ENCODE assay signal across 21 cellular contexts in genomic region chr14:79165460-79166080, GRCh38.
"Had no signal": no experiment of that assay in that cellular context is flagged by ENCODE, and none has a peak within 500 bp of the region (broad histone marks: within the 10 kb centered on the region; RNA-seq: fewer than 3 reads in every experiment).

No MANE protein-coding gene starts in this region.

- ATAC-seq: effector memory CD8-positive, alpha-beta T cell; gastroesophageal sphincter; lower lobe of right lung; natural killer cell treated with Interleukin-12 subunit alpha and Interleukin-12 subunit beta and Interleukin-15 and Interleukin-18, amount 100 ng/mL, for 72 hours; pancreas; psoas muscle; sciatic nerve; stimulated activated naive B cell treated with anti-CD40 and anti-IgM and Interleukin-4, amounts not matched to agents 10 μg/mL and 1 μg/mL and 100 μg/mL, for 72 hours; stimulated activated naive CD8-positive, alpha-beta T cell treated with anti-CD3 and anti-CD28 coated beads, Interleukin-15, amount 100 ng/mL, for 72 hours had no signal

- H3K9me3 ChIP-seq: esophagus squamous epithelium, gastroesophageal sphincter, lower lobe of right lung, pancreas, psoas muscle, testis, transverse colon had no signal

- H3K27me3 ChIP-seq: esophagus squamous epithelium, gastroesophageal sphincter, pancreas, testis, transverse colon had no signal

- H3K4me3 ChIP-seq: esophagus squamous epithelium, gastroesophageal sphincter, left ventricle myocardium inferior, lower lobe of right lung, pancreas, psoas muscle, skin epidermis, testis, transverse colon had no signal

- H3K27ac ChIP-seq: esophagus squamous epithelium, gastroesophageal sphincter, left ventricle myocardium inferior, lower lobe of right lung, pancreas, psoas muscle, skin epidermis, testis, transverse colon had no signal

- H3K36me3 ChIP-seq: esophagus squamous epithelium, gastroesophageal sphincter, left ventricle myocardium inferior, lower lobe of right lung, pancreas, transverse colon had no signal

- H3K4me1 ChIP-seq: esophagus squamous epithelium, gastroesophageal sphincter, left ventricle myocardium inferior, lower lobe of right lung, pancreas, psoas muscle, testis, transverse colon had no signal

- DNase-seq: effector memory CD8-positive, alpha-beta T cell; esophagus squamous epithelium; foreskin fibroblast; glutamatergic neuron; islet precursor cell; left ventricle myocardium inferior; lower lobe of right lung; midbrain; occipital lobe; pancreas; psoas muscle; stimulated activated CD4-positive, alpha-beta T cell treated with anti-CD3 and anti-CD28 coated beads, Interleukin-2, amount 100 ng/mL, for 24 hours; stimulated activated CD4-positive, alpha-beta T cell treated with anti-CD3 and anti-CD28 coated beads, Interleukin-4, amount 100 ng/mL, for 4 hours; stimulated activated naive B cell treated with anti-CD40 and anti-IgM and Interleukin-4, amounts not matched to agents 10 μg/mL and 1 μg/mL and 100 μg/mL, for 72 hours; stimulated activated naive CD8-positive, alpha-beta T cell treated with anti-CD3 and anti-CD28 coated beads, Interleukin-15, amount 100 ng/mL, for 72 hours; testis; transverse colon had no signal
